ENCODE assay signal across 18 cellular contexts in genomic region chr21:25700741-25701140, GRCh38. TPM values are rescaled to one million over a fixed set of nuclear protein-coding genes. Genes with fewer than 3 reads are reported as not detected.
DNase-seq lines count a peak whose midpoint lies in the region; ATAC-seq and TF ChIP-seq lines count a peak whose summit lies in the region.
"Had no signal": no experiment of that assay in that cellular context is flagged by ENCODE, and none has a peak within 500 bp of the region (broad histone marks: within the 10 kb centered on the region; RNA-seq: fewer than 3 reads in every experiment).

No MANE protein-coding gene starts in this region.

- H3K4me2 ChIP-seq in Loucy (ENCODE audit: low read depth, low read length, poor library complexity, severe bottlenecking) (no peak overlapping the region), PC-9 (no peak overlapping the region)

- BruUV-seq in PC-9 (replicated peaks; lab: Mats Ljungman, UMichigan), result no TSS peak

- peaks cover 0 to 11% (median 7%) of the 10 kb centered on the region in 7 donors for H3K9me3 Mint-ChIP-seq in CD14-positive monocyte

- H4K20me1 ChIP-seq in Loucy (ENCODE audit: insufficient read depth, low read length, poor library complexity, severe bottlenecking) (no peaks in the 10 kb centered on the region), PC-9 (ENCODE audit: insufficient read depth) (no peaks in the 10 kb centered on the region)

- CTCF ChIA-PET in PC-9 (lab: Charles Lee), result no interaction called here

- ATAC-seq in HG03196 (IDR thresholded peaks at IDR 0.05; ENCODE audit: unreplicated experiment), result no peak
- ATAC-seq: HCT116 had no signal

- peaks cover 3% of the 10 kb centered on the region for H3K4me1 Mint-ChIP-seq in CD14-positive monocyte

- peak overlapping the region; percentile 65; the same call in 1 of the 2 replicates for H2AFZ ChIP-seq in Loucy (ENCODE audit: low read length)
- H2AFZ ChIP-seq in PC-9, result no peak overlapping the region

- no peak overlapping the region for H3K9ac ChIP-seq in Loucy (ENCODE audit: low read depth, low read length, poor library complexity, severe bottlenecking)

- H3K79me2 ChIP-seq in Loucy (ENCODE audit: insufficient read depth, low read length) (no peaks in the 10 kb centered on the region), PC-9 (ENCODE audit: low read depth) (no peaks in the 10 kb centered on the region)

- POLR2A ChIA-PET in PC-9 (lab: Charles Lee; ENCODE audit: unreplicated experiment), result no interaction called here

- H3F3A ChIP-seq in Loucy (ENCODE audit: low read depth) (no peaks in the 10 kb centered on the region), PC-9 (ENCODE audit: insufficient read depth, low read depth) (no peaks in the 10 kb centered on the region)

- TF ChIP-seq CTCF in Loucy (conservative IDR thresholded peaks at IDR 0.05; ENCODE audit: low read length) (no peak), PC-9 (conservative IDR thresholded peaks at IDR 0.05) (no peak), CD14-positive monocyte (IDR thresholded peaks at IDR 0.05) (no peak)

- H3K4me3 Mint-ChIP-seq in CD14-positive monocyte, result no peak overlapping the region

- H3K36me3 ChIP-seq in Loucy (ENCODE audit: insufficient read depth, low read length), result no peaks in the 10 kb centered on the region
- no peaks in the 10 kb centered on the region for H3K36me3 ChIP-seq in PC-9 (ENCODE audit: low read depth)

- H3K27ac Mint-ChIP-seq in CD14-positive monocyte, result no peak overlapping the region

- H3K27me3 Mint-ChIP-seq in CD14-positive monocyte (ENCODE audit: low read depth in 3 of 3), result no peaks in the 10 kb centered on the region

- no peaks in the 10 kb centered on the region for H3K27me3 ChIP-seq in Loucy (ENCODE audit: insufficient read depth, low read length, poor library complexity, severe bottlenecking)
- H3K27me3 ChIP-seq in PC-9 (ENCODE audit: insufficient read depth, low read depth), result no peaks in the 10 kb centered on the region

- no peaks in the 10 kb centered on the region for H3K36me3 Mint-ChIP-seq in CD14-positive monocyte

- H3K4me3 ChIP-seq in Loucy (ENCODE audit: low read length, poor library complexity, severe bottlenecking), result no peak overlapping the region
- no peak overlapping the region for H3K4me3 ChIP-seq in PC-9

- H3K9me2 ChIP-seq in Loucy (replicated peaks; ENCODE audit: low read depth, low read length) (no peaks in the 10 kb centered on the region), PC-9 (ENCODE audit: insufficient read depth) (no peaks in the 10 kb centered on the region)

- intact Hi-C loops in PC-9 (cut with micrococcal nuclease; ENCODE audit: unreplicated experiment) (no loop called here), CD14-positive monocyte (cut with micrococcal nuclease) (no loop called here)

- H3K4me1 ChIP-seq in Loucy (ENCODE audit: insufficient read depth, low read length, poor library complexity, severe bottlenecking) (no peaks in the 10 kb centered on the region), PC-9 (replicated peaks; ENCODE audit: insufficient read depth) (peaks cover 13% of the 10 kb centered on the region)
- H3K4me1 ChIP-seq: Caco-2 had no signal

- DNase-seq in PC-9, result peak in 1 of 2 experiments; percentile 66
- peak; percentile 22 for DNase-seq in epithelial cell of prostate (ENCODE audit: low read depth, low spot score)
- peak; percentile 82 for DNase-seq in myocyte (ENCODE audit: low read depth)
- DNase-seq in NCI-H2081 (lab: John Stamatoyannopoulos, UW), result no peak
- DNase-seq in AG08396 (ENCODE audit: low spot score), result no peak
- no peak for DNase-seq in CD14-positive monocyte (ENCODE audit: low spot score)
- DNase-seq: Caco-2, DMS153, EL, NCI-H1048, NCI-H1436 treated with DMSO at 0.1 percent for 48 hours, NCI-H2029 treated with DMSO at 0.1 percent for 48 hours, NCI-H510A treated with DMSO at 0.1 percent for 48 hours, NCI-H82, Right ventricle myocardium superior had no signal

- 0 out of 2 replicates have a peak overlapping the region, but pooled peaks have one; percentile 25 for H3K27ac ChIP-seq in PC-9
- H3K27ac ChIP-seq in epithelial cell of prostate, result no peak overlapping the region

- H3K9me3 ChIP-seq in Loucy (ENCODE audit: insufficient read depth, low read depth, low read length), result no peaks in the 10 kb centered on the region
- H3K9me3 ChIP-seq in PC-9 (ENCODE audit: insufficient read depth, low read depth), result no peaks in the 10 kb centered on the region
- H3K9me3 ChIP-seq: Caco-2 had no signal

RNA-seq across cellular contexts. Expression of gene ATP5PF, which starts 34.0 kb away (rescaled TPM):
- 62.1 and 108 TPM in 2 replicates for total RNA-seq in PC-9 (2021)
- total RNA-seq in myocyte, result 163 and 184 TPM in 2 replicates
- 243 TPM for polyA plus RNA-seq in myocyte (2012)
- polyA plus RNA-seq in CD14-positive monocyte, result 100 to 1,000 TPM; 340 to 360 TPM

RNA-seq across cellular contexts. Expression of gene GABPA, which starts 34.0 kb away (rescaled TPM):
- total RNA-seq in PC-9 (2021) (18.2 and 20.5 TPM in 2 replicates), myocyte (28.7 and 32.6 TPM in 2 replicates)
- 8.4 TPM for polyA plus RNA-seq in myocyte (2012)
- polyA plus RNA-seq in CD14-positive monocyte, result 10 to 100 TPM; 12.9 to 20.1 TPM

Comparison
In these comparisons a context has a peak if more than half of its experiments do, and no peak if none do; other contexts are left out.
1. DNase-seq: peak in epithelial cell of prostate (single experiment) and myocyte (single experiment); none in NCI-H2081 (0 of 2), AG08396 (single experiment) and CD14-positive monocyte (single experiment).